ENCODE assay signal across 1 cellular context in the genomic region with DNA sequence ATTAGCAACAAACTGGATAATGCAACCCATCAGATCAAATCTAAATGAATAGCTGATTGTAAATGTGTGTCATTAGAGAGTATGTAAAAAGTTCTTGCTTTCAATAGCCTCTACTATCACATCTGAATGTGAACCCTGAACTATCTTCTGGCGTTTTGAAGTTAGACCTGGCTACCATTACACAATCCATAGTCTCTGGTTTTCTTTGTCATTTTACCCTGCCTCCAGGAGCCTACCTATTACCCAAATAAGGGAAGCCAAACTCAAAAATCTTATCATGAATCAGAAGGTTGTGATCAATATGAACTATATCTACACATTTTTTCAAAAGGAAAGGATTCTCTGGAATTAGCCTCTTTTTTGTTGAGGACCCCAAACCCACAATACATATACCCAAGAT.
TF ChIP-seq lines count a peak whose summit lies in the region.

No MANE protein-coding gene starts in this region.

TF ChIP-seq in HepG2, 621 proteins besides CTCF, POLR2A, EP300 and RAD21:
- TF ChIP-seq CEBPB (IDR thresholded peaks at IDR 0.05; ENCODE audit: borderline replicate concordance, low read depth, low read length) (peak; percentile 68), SRF (IDR thresholded peaks at IDR 0.05; ENCODE audit: low read depth, low read length) (peak; percentile 89), SP140L (CRISPR knock-in tag; IDR thresholded peaks at IDR 0.05; ENCODE audit: borderline replicate concordance) (no peak), HNF4G (IDR thresholded peaks at IDR 0.05; ENCODE audit: borderline replicate concordance, low read depth, low read length) (peak; percentile 33; the same call in 1 of the 2 replicates), HNF4G (CRISPR knock-in tag; IDR thresholded peaks at IDR 0.05; ENCODE audit: borderline replicate concordance, low read depth) (no peak), SOX6 (IDR thresholded peaks at IDR 0.05) (no peak), SOX6 (CRISPR knock-in tag; IDR thresholded peaks at IDR 0.05) (peak; percentile 39; the same call in 1 of the 2 replicates), PRPF4 (IDR thresholded peaks at IDR 0.05; ENCODE audit: low read depth, low read length, poor library complexity, severe bottlenecking) (no peak), TBX3 (IDR thresholded peaks at IDR 0.05; ENCODE audit: borderline replicate concordance) (no peak), FOXP1 (IDR thresholded peaks at IDR 0.05) (no peak), FOXP1 (CRISPR knock-in tag; IDR thresholded peaks at IDR 0.05) (no peak), ETV6 (CRISPR knock-in tag; conservative IDR thresholded peaks at IDR 0.05) (no peak), ZFP82 (CRISPR knock-in tag; IDR thresholded peaks at IDR 0.05; ENCODE audit: borderline replicate concordance) (no peak), ZNF615 (CRISPR knock-in tag; IDR thresholded peaks at IDR 0.05; ENCODE audit: borderline replicate concordance) (no peak), HNRNPUL1 (IDR thresholded peaks at IDR 0.05; ENCODE audit: low read depth, low read length) (no peak), GZF1 (CRISPR knock-in tag; IDR thresholded peaks at IDR 0.05) (no peak), ARID2 (CRISPR knock-in tag; IDR thresholded peaks at IDR 0.05; ENCODE audit: borderline replicate concordance) (no peak), ADNP (CRISPR knock-in tag; IDR thresholded peaks at IDR 0.05) (no peak), SOX13 (IDR thresholded peaks at IDR 0.05) (no peak), SOX13 (CRISPR knock-in tag; conservative IDR thresholded peaks at IDR 0.05 in 1 of 2, IDR thresholded peaks at IDR 0.05 in 1 of 2) (peak in 1 of 2 experiments; percentile 13; a peak in 1 of 4 replicates), ZNF431 (CRISPR knock-in tag; IDR thresholded peaks at IDR 0.05; ENCODE audit: borderline replicate concordance, low read depth) (no peak), MXD4 (CRISPR knock-in tag; IDR thresholded peaks at IDR 0.05) (no peak), CEBPG (CRISPR knock-in tag; IDR thresholded peaks at IDR 0.05) (peak; percentile 65), CBFB (CRISPR knock-in tag; IDR thresholded peaks at IDR 0.05) (no peak), ZNF230 (CRISPR knock-in tag; IDR thresholded peaks at IDR 0.05) (no peak), XRCC5 (optimal IDR thresholded peaks at IDR 0.05; ENCODE audit: low read length) (no peak), HNF4A (CRISPR knock-in tag; IDR thresholded peaks at IDR 0.05) (peak; percentile 50), EED (CRISPR knock-in tag; IDR thresholded peaks at IDR 0.05) (no peak)
- TF ChIP-seq, protein P1, sequence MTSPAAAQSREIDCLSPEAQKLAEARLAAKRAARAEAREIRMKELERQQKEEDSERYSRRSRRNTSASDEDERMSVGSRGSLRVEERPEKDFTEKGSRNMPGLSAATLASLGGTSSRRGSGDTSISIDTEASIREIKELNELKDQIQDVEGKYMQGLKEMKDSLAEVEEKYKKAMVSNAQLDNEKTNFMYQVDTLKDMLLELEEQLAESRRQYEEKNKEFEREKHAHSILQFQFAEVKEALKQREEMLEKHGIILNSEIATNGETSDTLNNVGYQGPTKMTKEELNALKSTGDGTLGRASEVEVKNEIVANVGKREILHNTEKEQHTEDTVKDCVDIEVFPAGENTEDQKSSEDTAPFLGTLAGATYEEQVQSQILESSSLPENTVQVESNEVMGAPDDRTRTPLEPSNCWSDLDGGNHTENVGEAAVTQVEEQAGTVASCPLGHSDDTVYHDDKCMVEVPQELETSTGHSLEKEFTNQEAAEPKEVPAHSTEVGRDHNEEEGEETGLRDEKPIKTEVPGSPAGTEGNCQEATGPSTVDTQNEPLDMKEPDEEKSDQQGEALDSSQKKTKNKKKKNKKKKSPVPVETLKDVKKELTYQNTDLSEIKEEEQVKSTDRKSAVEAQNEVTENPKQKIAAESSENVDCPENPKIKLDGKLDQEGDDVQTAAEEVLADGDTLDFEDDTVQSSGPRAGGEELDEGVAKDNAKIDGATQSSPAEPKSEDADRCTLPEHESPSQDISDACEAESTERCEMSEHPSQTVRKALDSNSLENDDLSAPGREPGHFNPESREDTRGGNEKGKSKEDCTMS (CRISPR knock-in tag; conservative IDR thresholded peaks at IDR 0.05) = no peak
- TF ChIP-seq, protein P2, sequence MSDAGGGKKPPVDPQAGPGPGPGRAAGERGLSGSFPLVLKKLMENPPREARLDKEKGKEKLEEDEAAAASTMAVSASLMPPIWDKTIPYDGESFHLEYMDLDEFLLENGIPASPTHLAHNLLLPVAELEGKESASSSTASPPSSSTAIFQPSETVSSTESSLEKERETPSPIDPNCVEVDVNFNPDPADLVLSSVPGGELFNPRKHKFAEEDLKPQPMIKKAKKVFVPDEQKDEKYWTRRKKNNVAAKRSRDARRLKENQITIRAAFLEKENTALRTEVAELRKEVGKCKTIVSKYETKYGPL (CRISPR knock-in tag; IDR thresholded peaks at IDR 0.05) = 0 out of 2 replicates have a peak, but pooled peaks have one; percentile 24
- TF ChIP-seq, protein P3, sequence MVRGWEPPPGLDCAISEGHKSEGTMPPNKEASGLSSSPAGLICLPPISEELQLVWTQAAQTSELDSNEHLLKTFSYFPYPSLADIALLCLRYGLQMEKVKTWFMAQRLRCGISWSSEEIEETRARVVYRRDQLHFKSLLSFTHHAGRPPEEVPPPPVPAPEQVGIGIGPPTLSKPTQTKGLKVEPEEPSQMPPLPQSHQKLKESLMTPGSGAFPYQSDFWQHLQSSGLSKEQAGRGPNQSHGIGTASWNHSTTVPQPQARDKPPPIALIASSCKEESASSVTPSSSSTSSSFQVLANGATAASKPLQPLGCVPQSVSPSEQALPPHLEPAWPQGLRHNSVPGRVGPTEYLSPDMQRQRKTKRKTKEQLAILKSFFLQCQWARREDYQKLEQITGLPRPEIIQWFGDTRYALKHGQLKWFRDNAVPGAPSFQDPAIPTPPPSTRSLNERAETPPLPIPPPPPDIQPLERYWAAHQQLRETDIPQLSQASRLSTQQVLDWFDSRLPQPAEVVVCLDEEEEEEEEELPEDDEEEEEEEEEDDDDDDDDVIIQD (CRISPR knock-in tag; IDR thresholded peaks at IDR 0.05; ENCODE audit: low read depth) = peak; percentile 34; the same call in 1 of the 2 replicates
- TF ChIP-seq, protein P4, sequence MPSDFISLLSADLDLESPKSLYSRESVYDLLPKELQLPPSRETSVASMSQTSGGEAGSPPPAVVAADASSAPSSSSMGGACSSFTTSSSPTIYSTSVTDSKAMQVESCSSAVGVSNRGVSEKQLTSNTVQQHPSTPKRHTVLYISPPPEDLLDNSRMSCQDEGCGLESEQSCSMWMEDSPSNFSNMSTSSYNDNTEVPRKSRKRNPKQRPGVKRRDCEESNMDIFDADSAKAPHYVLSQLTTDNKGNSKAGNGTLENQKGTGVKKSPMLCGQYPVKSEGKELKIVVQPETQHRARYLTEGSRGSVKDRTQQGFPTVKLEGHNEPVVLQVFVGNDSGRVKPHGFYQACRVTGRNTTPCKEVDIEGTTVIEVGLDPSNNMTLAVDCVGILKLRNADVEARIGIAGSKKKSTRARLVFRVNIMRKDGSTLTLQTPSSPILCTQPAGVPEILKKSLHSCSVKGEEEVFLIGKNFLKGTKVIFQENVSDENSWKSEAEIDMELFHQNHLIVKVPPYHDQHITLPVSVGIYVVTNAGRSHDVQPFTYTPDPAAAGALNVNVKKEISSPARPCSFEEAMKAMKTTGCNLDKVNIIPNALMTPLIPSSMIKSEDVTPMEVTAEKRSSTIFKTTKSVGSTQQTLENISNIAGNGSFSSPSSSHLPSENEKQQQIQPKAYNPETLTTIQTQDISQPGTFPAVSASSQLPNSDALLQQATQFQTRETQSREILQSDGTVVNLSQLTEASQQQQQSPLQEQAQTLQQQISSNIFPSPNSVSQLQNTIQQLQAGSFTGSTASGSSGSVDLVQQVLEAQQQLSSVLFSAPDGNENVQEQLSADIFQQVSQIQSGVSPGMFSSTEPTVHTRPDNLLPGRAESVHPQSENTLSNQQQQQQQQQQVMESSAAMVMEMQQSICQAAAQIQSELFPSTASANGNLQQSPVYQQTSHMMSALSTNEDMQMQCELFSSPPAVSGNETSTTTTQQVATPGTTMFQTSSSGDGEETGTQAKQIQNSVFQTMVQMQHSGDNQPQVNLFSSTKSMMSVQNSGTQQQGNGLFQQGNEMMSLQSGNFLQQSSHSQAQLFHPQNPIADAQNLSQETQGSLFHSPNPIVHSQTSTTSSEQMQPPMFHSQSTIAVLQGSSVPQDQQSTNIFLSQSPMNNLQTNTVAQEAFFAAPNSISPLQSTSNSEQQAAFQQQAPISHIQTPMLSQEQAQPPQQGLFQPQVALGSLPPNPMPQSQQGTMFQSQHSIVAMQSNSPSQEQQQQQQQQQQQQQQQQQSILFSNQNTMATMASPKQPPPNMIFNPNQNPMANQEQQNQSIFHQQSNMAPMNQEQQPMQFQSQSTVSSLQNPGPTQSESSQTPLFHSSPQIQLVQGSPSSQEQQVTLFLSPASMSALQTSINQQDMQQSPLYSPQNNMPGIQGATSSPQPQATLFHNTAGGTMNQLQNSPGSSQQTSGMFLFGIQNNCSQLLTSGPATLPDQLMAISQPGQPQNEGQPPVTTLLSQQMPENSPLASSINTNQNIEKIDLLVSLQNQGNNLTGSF (CRISPR knock-in tag; IDR thresholded peaks at IDR 0.05) = no peak
- TF ChIP-seq, protein P5, sequence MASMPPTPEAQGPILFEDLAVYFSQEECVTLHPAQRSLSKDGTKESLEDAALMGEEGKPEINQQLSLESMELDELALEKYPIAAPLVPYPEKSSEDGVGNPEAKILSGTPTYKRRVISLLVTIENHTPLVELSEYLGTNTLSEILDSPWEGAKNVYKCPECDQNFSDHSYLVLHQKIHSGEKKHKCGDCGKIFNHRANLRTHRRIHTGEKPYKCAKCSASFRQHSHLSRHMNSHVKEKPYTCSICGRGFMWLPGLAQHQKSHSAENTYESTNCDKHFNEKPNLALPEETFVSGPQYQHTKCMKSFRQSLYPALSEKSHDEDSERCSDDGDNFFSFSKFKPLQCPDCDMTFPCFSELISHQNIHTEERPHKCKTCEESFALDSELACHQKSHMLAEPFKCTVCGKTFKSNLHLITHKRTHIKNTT (CRISPR knock-in tag; IDR thresholded peaks at IDR 0.05) = no peak
- TF ChIP-seq, protein P6, sequence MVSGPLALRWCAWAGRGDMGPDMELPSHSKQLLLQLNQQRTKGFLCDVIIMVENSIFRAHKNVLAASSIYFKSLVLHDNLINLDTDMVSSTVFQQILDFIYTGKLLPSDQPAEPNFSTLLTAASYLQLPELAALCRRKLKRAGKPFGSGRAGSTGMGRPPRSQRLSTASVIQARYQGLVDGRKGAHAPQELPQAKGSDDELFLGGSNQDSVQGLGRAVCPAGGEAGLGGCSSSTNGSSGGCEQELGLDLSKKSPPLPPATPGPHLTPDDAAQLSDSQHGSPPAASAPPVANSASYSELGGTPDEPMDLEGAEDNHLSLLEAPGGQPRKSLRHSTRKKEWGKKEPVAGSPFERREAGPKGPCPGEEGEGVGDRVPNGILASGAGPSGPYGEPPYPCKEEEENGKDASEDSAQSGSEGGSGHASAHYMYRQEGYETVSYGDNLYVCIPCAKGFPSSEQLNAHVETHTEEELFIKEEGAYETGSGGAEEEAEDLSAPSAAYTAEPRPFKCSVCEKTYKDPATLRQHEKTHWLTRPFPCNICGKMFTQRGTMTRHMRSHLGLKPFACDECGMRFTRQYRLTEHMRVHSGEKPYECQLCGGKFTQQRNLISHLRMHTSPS (CRISPR knock-in tag; IDR thresholded peaks at IDR 0.05; ENCODE audit: low read depth) = no peak
- TF ChIP-seq, protein P7, sequence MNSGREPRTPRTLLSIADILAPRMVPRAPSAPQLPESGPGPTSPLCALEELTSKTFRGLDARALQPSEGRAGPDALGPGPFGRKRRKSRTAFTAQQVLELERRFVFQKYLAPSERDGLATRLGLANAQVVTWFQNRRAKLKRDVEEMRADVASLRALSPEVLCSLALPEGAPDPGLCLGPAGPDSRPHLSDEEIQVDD (CRISPR knock-in tag; IDR thresholded peaks at IDR 0.05; ENCODE audit: borderline replicate concordance) = no peak
- TF ChIP-seq, protein P8, sequence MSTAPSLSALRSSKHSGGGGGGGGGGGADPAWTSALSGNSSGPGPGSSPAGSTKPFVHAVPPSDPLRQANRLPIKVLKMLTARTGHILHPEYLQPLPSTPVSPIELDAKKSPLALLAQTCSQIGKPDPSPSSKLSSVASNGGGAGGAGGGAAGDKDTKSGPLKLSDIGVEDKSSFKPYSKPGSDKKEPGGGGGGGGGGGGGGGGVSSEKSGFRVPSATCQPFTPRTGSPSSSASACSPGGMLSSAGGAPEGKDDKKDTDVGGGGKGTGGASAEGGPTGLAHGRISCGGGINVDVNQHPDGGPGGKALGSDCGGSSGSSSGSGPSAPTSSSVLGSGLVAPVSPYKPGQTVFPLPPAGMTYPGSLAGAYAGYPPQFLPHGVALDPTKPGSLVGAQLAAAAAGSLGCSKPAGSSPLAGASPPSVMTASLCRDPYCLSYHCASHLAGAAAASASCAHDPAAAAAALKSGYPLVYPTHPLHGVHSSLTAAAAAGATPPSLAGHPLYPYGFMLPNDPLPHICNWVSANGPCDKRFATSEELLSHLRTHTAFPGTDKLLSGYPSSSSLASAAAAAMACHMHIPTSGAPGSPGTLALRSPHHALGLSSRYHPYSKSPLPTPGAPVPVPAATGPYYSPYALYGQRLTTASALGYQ (CRISPR knock-in tag; IDR thresholded peaks at IDR 0.05) = no peak
